ENCODE assay signal across 1 cellular context in genomic region chr3:196609815-196610515, GRCh38.
TF ChIP-seq lines count a peak whose summit lies in the region.

No MANE protein-coding gene starts in this region.

TF ChIP-seq in H1, 55 proteins besides CTCF, POLR2A, EP300 and RAD21:
- TF ChIP-seq HDAC2 (IDR thresholded peaks at IDR 0.05; ENCODE audit: borderline replicate concordance in 1 of 2, low read depth in 2 of 2, low read length in 2 of 2) (no peak), MAX (IDR thresholded peaks at IDR 0.05) (no peak), TAF1 (IDR thresholded peaks at IDR 0.05; ENCODE audit: low read depth, low read length) (no peak), CBX5 (IDR thresholded peaks at IDR 0.05; ENCODE audit: low read depth, low read length) (no peak), CHD7 (IDR thresholded peaks at IDR 0.05; ENCODE audit: insufficient replicate concordance, low read length) (no peak), SIX5 (IDR thresholded peaks at IDR 0.05; ENCODE audit: low read depth, low read length) (no peak), GABPA (IDR thresholded peaks at IDR 0.05; ENCODE audit: borderline replicate concordance, insufficient read depth, low read length) (no peak)
